8 cellular contexts compared by ENCODE assay signal in genomic region chrX:49184294-49185061, GRCh38. TPM values are rescaled to one million over a fixed set of nuclear protein-coding genes. Genes with fewer than 3 reads are reported as not detected.
DNase-seq lines count a peak whose midpoint lies in the region; ATAC-seq, FAIRE-seq and TF ChIP-seq lines count a peak whose summit lies in the region.

No MANE protein-coding gene starts in this region.

- peak; percentile 38 for DNase-seq in BJ (ENCODE audit: low read depth)
- peak; percentile 79 for DNase-seq in NCI-H1105 treated with DMSO at 0.1 percent for 48 hours (lab: John Stamatoyannopoulos, UW)
- DNase-seq in epidermal melanocyte (ENCODE audit: insufficient read length, low spot score): peak; percentile 66
- DNase-seq in mucosa of gallbladder (ENCODE audit: low spot score): peak; percentile 91
- DNase-seq in upper lobe of left lung: peak; percentile 88 to 93

- peak; percentile 13 for FAIRE-seq in TTC549 (lab: Jason Lieb, UNC)

- 52% methylated on average over 37 of the region's 39 CpGs; no CpG with 5 or more reads in 1 of the 2 donors for WGBS in upper lobe of left lung, 2 donors

- H3K27me3 ChIP-seq in BJ (ENCODE audit: control insufficient read depth, insufficient read depth, low read length) (no peaks in the 10 kb centered on the region), upper lobe of left lung (no peaks in the 10 kb centered on the region)

- TF ChIP-seq CTCF in BJ (IDR thresholded peaks at IDR 0.05; ENCODE audit: insufficient read depth, low read depth, low read length): no peak
- no peak for TF ChIP-seq CTCF in upper lobe of left lung (IDR thresholded peaks at IDR 0.05)

- ATAC-seq in GM19035 (IDR thresholded peaks at IDR 0.05; ENCODE audit: unreplicated experiment) (peak; percentile 54), upper lobe of left lung (ENCODE audit: low FRiP score in 2 of 2) (peak; percentile 83 to 90), HG03159 (IDR thresholded peaks at IDR 0.05; ENCODE audit: unreplicated experiment) (no peak)

- H3K27ac ChIP-seq in upper lobe of left lung: peak overlapping the region; percentile 57 to 84 (median 72)

- H3K9me3 ChIP-seq in upper lobe of left lung: no peaks in the 10 kb centered on the region

- peak in 2 of 4 donors; percentile 58 to 73 for TF ChIP-seq POLR2A in upper lobe of left lung (IDR thresholded peaks at IDR 0.05)

- no peak for TF ChIP-seq EP300 in upper lobe of left lung (IDR thresholded peaks at IDR 0.05)

- POLR2A ChIA-PET in BJ (lab: Charles Lee): no interaction called here

- H3K4me3 ChIP-seq in BJ (ENCODE audit: low read depth, low read length): peak overlapping the region; percentile 42
- H3K4me3 ChIP-seq in upper lobe of left lung: peak overlapping the region; percentile 9 to 63 (median 52)

- H3K36me3 ChIP-seq in BJ (ENCODE audit: control insufficient read depth, insufficient read depth, low read length) (peaks cover 3% of the 10 kb centered on the region), upper lobe of left lung (peaks cover 0 to 31% (median under 1%) of the 10 kb centered on the region in 4 donors)

- CTCF ChIA-PET in BJ (lab: Yijun Ruan, JAX): interaction anchor here (0.7 to 1.4 kb wide), 3 partner anchors 9 to 15 kb away, joined by 4 to 5 read pairs (median 4); partner anchors contain the start of gene PLP2

- peaks cover 5 to 12% (median 9%) of the 10 kb centered on the region in 4 donors for H3K4me1 ChIP-seq in upper lobe of left lung

RNA-seq across cellular contexts. Expression of gene PRICKLE3, which starts 1.7 kb away (rescaled TPM):
- 4.0 and 6.9 TPM in 2 replicates for polyA plus RNA-seq in BJ (2011; rRNA removed)
- 8.4 and 12.0 TPM in 2 replicates for polyA minus RNA-seq in BJ (2011; rRNA and poly(A)+ RNA removed)
- total RNA-seq in mucosa of gallbladder (16.3 TPM), upper lobe of left lung (10 to 100 TPM; 14.4 to 43.0 (median 19.7) TPM)

RNA-seq across cellular contexts. Expression of gene PLP2, which starts 12.8 kb away (rescaled TPM):
- polyA plus RNA-seq in BJ (2011; rRNA removed): 217 and 225 TPM in 2 replicates
- 151 and 221 TPM in 2 replicates for polyA minus RNA-seq in BJ (2011; rRNA and poly(A)+ RNA removed)
- 44.0 TPM for total RNA-seq in mucosa of gallbladder
- total RNA-seq in upper lobe of left lung: 100 to 1,000 TPM in 2 of 6 donors, 10 to 100 TPM in 4; 32.7 to 135 (median 58.4) TPM

RNA-seq across cellular contexts. Expression of gene SYP, which starts 15.5 kb away (rescaled TPM):
- polyA plus RNA-seq in BJ (2011; rRNA removed): 0.07 and 0.10 TPM in 2 replicates
- polyA minus RNA-seq in BJ (2011; rRNA and poly(A)+ RNA removed): not detected in 2 replicates
- total RNA-seq in mucosa of gallbladder (1.9 TPM), upper lobe of left lung (1 to 10 TPM; 2.1 to 8.0 (median 4.3) TPM)

RNA-seq across cellular contexts. Expression of gene MAGIX, which starts 21.9 kb away (rescaled TPM):
- polyA plus RNA-seq in BJ (2011; rRNA removed): 0.45 and 0.67 TPM in 2 replicates
- 0.36 and 0.43 TPM in 2 replicates for polyA minus RNA-seq in BJ (2011; rRNA and poly(A)+ RNA removed)
- 18.3 TPM for total RNA-seq in mucosa of gallbladder
- total RNA-seq in upper lobe of left lung: 10 to 100 TPM in 4 of 6 donors, 1 to 10 TPM in 2; 7.3 to 16.3 (median 12.9) TPM

RNA-seq across cellular contexts. Expression of gene CACNA1F, which starts 48.7 kb away (rescaled TPM):
- 0.01 TPM in 1 of 2 replicates, not detected in the other for polyA plus RNA-seq in BJ (2011; rRNA removed)
- polyA minus RNA-seq in BJ (2011; rRNA and poly(A)+ RNA removed): not detected in 2 replicates
- 0.20 TPM for total RNA-seq in mucosa of gallbladder
- 1 to 10 TPM in 4 of 6 donors, under 1 TPM in 2; 0.46 to 6.3 (median 1.7) TPM for total RNA-seq in upper lobe of left lung

Comparison
In these comparisons a context has a peak if more than half of its experiments do, and no peak if none do; other contexts are left out.
1. DNase-seq: peak in every context shown above with its lines; median percentile 91 in mucosa of gallbladder; 90 in upper lobe of left lung; 79 in NCI-H1105 treated with DMSO at 0.1 percent for 48 hours; 66 in epidermal melanocyte; 38 in BJ.